3 cellular contexts compared by ENCODE assay signal in the genomic region with DNA sequence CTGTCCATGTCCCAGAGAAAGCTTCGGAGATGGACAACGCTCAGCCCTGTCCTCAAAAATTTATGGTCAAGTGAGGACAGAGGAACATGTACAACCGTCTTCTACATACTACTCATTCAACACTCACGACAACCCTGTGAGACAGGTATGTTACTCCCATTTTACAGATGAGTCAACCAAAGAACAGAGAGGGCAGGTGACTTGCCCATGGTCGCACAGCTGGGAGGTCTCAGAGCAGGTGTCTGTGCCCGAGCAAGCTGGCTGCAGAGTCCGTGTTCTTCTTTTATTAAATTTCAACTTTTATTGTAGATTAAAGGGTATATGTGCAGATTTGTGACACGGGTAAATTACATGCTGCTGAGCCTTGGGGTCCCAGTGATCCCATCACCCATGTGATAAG.
TF ChIP-seq lines count a peak whose summit lies in the region.

No MANE protein-coding gene starts in this region.

TF ChIP-seq in HepG2, 621 proteins besides CTCF, POLR2A, EP300 and RAD21:
- peak; percentile 90 for TF ChIP-seq ZNF768 (CRISPR knock-in tag; IDR thresholded peaks at IDR 0.05)
- TF ChIP-seq, protein P1, sequence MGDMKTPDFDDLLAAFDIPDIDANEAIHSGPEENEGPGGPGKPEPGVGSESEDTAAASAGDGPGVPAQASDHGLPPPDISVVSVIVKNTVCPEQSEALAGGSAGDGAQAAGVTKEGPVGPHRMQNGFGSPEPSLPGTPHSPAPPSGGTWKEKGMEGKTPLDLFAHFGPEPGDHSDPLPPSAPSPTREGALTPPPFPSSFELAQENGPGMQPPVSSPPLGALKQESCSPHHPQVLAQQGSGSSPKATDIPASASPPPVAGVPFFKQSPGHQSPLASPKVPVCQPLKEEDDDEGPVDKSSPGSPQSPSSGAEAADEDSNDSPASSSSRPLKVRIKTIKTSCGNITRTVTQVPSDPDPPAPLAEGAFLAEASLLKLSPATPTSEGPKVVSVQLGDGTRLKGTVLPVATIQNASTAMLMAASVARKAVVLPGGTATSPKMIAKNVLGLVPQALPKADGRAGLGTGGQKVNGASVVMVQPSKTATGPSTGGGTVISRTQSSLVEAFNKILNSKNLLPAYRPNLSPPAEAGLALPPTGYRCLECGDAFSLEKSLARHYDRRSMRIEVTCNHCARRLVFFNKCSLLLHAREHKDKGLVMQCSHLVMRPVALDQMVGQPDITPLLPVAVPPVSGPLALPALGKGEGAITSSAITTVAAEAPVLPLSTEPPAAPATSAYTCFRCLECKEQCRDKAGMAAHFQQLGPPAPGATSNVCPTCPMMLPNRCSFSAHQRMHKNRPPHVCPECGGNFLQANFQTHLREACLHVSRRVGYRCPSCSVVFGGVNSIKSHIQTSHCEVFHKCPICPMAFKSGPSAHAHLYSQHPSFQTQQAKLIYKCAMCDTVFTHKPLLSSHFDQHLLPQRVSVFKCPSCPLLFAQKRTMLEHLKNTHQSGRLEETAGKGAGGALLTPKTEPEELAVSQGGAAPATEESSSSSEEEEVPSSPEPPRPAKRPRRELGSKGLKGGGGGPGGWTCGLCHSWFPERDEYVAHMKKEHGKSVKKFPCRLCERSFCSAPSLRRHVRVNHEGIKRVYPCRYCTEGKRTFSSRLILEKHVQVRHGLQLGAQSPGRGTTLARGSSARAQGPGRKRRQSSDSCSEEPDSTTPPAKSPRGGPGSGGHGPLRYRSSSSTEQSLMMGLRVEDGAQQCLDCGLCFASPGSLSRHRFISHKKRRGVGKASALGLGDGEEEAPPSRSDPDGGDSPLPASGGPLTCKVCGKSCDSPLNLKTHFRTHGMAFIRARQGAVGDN (CRISPR knock-in tag; IDR thresholded peaks at IDR 0.05): no peak
- TF ChIP-seq, protein P2, sequence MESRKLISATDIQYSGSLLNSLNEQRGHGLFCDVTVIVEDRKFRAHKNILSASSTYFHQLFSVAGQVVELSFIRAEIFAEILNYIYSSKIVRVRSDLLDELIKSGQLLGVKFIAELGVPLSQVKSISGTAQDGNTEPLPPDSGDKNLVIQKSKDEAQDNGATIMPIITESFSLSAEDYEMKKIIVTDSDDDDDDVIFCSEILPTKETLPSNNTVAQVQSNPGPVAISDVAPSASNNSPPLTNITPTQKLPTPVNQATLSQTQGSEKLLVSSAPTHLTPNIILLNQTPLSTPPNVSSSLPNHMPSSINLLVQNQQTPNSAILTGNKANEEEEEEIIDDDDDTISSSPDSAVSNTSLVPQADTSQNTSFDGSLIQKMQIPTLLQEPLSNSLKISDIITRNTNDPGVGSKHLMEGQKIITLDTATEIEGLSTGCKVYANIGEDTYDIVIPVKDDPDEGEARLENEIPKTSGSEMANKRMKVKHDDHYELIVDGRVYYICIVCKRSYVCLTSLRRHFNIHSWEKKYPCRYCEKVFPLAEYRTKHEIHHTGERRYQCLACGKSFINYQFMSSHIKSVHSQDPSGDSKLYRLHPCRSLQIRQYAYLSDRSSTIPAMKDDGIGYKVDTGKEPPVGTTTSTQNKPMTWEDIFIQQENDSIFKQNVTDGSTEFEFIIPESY (CRISPR knock-in tag; IDR thresholded peaks at IDR 0.05): no peak
- no peak for TF ChIP-seq PITX1 (CRISPR knock-in tag; IDR thresholded peaks at IDR 0.05)
- TF ChIP-seq ZBTB8A (CRISPR knock-in tag; IDR thresholded peaks at IDR 0.05; ENCODE audit: borderline replicate concordance, low read depth): no peak
- TF ChIP-seq SRF (IDR thresholded peaks at IDR 0.05; ENCODE audit: low read depth, low read length): no peak
- TF ChIP-seq ZMYM3 (CRISPR knock-in tag; IDR thresholded peaks at IDR 0.05): no peak
- no peak for TF ChIP-seq ZFP62 (CRISPR knock-in tag; IDR thresholded peaks at IDR 0.05)
- TF ChIP-seq ZNF556 (CRISPR knock-in tag; IDR thresholded peaks at IDR 0.05; ENCODE audit: borderline replicate concordance): no peak

TF ChIP-seq in HEK293, 187 proteins besides CTCF, POLR2A, EP300 and RAD21:
- TF ChIP-seq GFI1B (tag by site-specific recombination; IDR thresholded peaks at IDR 0.05) (no peak), ZNF768 (tag by site-specific recombination; IDR thresholded peaks at IDR 0.05) (peak; percentile 30; the same call in 1 of the 2 replicates), ZNF621 (tag by site-specific recombination; IDR thresholded peaks at IDR 0.05) (no peak), SCRT1 (tag by site-specific recombination; IDR thresholded peaks at IDR 0.05; ENCODE audit: borderline replicate concordance) (no peak)
TF ChIP-seq in HEK293: peak in this region for 1.

TF ChIP-seq in K562, 482 proteins besides CTCF, POLR2A, EP300 and RAD21:
- TF ChIP-seq FOXA1 (IDR thresholded peaks at IDR 0.05; ENCODE audit: borderline replicate concordance) (no peak), KDM1A (IDR thresholded peaks at IDR 0.05) (peak; percentile 9 to 43; a peak in 2 of 4 replicates), ZNF121 (CRISPR knock-in tag; conservative IDR thresholded peaks at IDR 0.05) (no peak), RBM25 (IDR thresholded peaks at IDR 0.05; ENCODE audit: low read depth, low read length, severe bottlenecking) (peak; percentile 91), ADNP (tag; IDR thresholded peaks at IDR 0.05) (0 out of 2 replicates have a peak, but pooled peaks have one; percentile 55), ZFP36 (IDR thresholded peaks at IDR 0.05; ENCODE audit: low read depth, low read length, partially characterized antibody) (peak; percentile 69), CBX1 (IDR thresholded peaks at IDR 0.05; ENCODE audit: low read depth) (peak; percentile 37; the same call in 1 of the 2 replicates), NFIC (IDR thresholded peaks at IDR 0.05) (no peak), ETV6 (IDR thresholded peaks at IDR 0.05; ENCODE audit: borderline replicate concordance in 1 of 2, low read depth in 2 of 2, low read length in 1 of 2) (no peak), ETV6 (CRISPR knock-in tag; IDR thresholded peaks at IDR 0.05; ENCODE audit: borderline replicate concordance) (no peak), ZNF785 (CRISPR knock-in tag; IDR thresholded peaks at IDR 0.05) (no peak), SMARCA5 (IDR thresholded peaks at IDR 0.05) (peak; percentile 49; the same call in 1 of the 2 replicates), RCOR1 (IDR thresholded peaks at IDR 0.05; ENCODE audit: borderline replicate concordance in 1 of 2, low read depth in 2 of 2, low read length in 2 of 2) (0 out of 4 replicates have a peak, but pooled peaks of 1 of the 2 experiments have one; percentile 13), BCOR (IDR thresholded peaks at IDR 0.05) (peak; percentile 70; the same call in 1 of the 2 replicates), NCOA4 (IDR thresholded peaks at IDR 0.05; ENCODE audit: partially characterized antibody) (no peak)
- TF ChIP-seq, protein P3, sequence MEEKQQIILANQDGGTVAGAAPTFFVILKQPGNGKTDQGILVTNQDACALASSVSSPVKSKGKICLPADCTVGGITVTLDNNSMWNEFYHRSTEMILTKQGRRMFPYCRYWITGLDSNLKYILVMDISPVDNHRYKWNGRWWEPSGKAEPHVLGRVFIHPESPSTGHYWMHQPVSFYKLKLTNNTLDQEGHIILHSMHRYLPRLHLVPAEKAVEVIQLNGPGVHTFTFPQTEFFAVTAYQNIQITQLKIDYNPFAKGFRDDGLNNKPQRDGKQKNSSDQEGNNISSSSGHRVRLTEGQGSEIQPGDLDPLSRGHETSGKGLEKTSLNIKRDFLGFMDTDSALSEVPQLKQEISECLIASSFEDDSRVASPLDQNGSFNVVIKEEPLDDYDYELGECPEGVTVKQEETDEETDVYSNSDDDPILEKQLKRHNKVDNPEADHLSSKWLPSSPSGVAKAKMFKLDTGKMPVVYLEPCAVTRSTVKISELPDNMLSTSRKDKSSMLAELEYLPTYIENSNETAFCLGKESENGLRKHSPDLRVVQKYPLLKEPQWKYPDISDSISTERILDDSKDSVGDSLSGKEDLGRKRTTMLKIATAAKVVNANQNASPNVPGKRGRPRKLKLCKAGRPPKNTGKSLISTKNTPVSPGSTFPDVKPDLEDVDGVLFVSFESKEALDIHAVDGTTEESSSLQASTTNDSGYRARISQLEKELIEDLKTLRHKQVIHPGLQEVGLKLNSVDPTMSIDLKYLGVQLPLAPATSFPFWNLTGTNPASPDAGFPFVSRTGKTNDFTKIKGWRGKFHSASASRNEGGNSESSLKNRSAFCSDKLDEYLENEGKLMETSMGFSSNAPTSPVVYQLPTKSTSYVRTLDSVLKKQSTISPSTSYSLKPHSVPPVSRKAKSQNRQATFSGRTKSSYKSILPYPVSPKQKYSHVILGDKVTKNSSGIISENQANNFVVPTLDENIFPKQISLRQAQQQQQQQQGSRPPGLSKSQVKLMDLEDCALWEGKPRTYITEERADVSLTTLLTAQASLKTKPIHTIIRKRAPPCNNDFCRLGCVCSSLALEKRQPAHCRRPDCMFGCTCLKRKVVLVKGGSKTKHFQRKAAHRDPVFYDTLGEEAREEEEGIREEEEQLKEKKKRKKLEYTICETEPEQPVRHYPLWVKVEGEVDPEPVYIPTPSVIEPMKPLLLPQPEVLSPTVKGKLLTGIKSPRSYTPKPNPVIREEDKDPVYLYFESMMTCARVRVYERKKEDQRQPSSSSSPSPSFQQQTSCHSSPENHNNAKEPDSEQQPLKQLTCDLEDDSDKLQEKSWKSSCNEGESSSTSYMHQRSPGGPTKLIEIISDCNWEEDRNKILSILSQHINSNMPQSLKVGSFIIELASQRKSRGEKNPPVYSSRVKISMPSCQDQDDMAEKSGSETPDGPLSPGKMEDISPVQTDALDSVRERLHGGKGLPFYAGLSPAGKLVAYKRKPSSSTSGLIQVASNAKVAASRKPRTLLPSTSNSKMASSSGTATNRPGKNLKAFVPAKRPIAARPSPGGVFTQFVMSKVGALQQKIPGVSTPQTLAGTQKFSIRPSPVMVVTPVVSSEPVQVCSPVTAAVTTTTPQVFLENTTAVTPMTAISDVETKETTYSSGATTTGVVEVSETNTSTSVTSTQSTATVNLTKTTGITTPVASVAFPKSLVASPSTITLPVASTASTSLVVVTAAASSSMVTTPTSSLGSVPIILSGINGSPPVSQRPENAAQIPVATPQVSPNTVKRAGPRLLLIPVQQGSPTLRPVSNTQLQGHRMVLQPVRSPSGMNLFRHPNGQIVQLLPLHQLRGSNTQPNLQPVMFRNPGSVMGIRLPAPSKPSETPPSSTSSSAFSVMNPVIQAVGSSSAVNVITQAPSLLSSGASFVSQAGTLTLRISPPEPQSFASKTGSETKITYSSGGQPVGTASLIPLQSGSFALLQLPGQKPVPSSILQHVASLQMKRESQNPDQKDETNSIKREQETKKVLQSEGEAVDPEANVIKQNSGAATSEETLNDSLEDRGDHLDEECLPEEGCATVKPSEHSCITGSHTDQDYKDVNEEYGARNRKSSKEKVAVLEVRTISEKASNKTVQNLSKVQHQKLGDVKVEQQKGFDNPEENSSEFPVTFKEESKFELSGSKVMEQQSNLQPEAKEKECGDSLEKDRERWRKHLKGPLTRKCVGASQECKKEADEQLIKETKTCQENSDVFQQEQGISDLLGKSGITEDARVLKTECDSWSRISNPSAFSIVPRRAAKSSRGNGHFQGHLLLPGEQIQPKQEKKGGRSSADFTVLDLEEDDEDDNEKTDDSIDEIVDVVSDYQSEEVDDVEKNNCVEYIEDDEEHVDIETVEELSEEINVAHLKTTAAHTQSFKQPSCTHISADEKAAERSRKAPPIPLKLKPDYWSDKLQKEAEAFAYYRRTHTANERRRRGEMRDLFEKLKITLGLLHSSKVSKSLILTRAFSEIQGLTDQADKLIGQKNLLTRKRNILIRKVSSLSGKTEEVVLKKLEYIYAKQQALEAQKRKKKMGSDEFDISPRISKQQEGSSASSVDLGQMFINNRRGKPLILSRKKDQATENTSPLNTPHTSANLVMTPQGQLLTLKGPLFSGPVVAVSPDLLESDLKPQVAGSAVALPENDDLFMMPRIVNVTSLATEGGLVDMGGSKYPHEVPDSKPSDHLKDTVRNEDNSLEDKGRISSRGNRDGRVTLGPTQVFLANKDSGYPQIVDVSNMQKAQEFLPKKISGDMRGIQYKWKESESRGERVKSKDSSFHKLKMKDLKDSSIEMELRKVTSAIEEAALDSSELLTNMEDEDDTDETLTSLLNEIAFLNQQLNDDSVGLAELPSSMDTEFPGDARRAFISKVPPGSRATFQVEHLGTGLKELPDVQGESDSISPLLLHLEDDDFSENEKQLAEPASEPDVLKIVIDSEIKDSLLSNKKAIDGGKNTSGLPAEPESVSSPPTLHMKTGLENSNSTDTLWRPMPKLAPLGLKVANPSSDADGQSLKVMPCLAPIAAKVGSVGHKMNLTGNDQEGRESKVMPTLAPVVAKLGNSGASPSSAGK (IDR thresholded peaks at IDR 0.05): no peak
